25 cellular contexts compared by ENCODE assay signal in genomic region chr14:96415559-96415958, GRCh38. TPM values are rescaled to one million over a fixed set of nuclear protein-coding genes. Genes with fewer than 3 reads are reported as not detected.
DNase-seq lines count a peak whose midpoint lies in the region; ATAC-seq, FAIRE-seq and TF ChIP-seq lines count a peak whose summit lies in the region.
"Had no signal": no experiment of that assay in that cellular context is flagged by ENCODE, and none has a peak within 500 bp of the region (broad histone marks: within the 10 kb centered on the region; RNA-seq: fewer than 3 reads in every experiment).

No MANE protein-coding gene starts in this region.

- CTCF ChIA-PET in HepG2 (lab: Yijun Ruan, JAX; ENCODE audit: low intra/inter-chr PET ratio, low total read pairs), result no interaction called here
- CTCF ChIA-PET in WTC11 (lab: Charles Lee), result no interaction called here
- CTCF ChIA-PET in Caco-2 (lab: Charles Lee), result no interaction called here

- no peak for TF ChIP-seq EP300 in HepG2 (IDR thresholded peaks at IDR 0.05; ENCODE audit: low read depth in 2 of 2, low read length in 2 of 2)
- no peak for TF ChIP-seq EP300 in HepG2 (CRISPR knock-in tag; IDR thresholded peaks at IDR 0.05; ENCODE audit: borderline replicate concordance)

- no peak for ATAC-seq in HepG2
- ATAC-seq in right lobe of liver, result no peak
- ATAC-seq in WTC11, result no peak
- no peak for ATAC-seq in HG03139 (IDR thresholded peaks at IDR 0.05; ENCODE audit: unreplicated experiment)
- ATAC-seq: A549, GM23338, HCT116 had no signal

- no peak overlapping the region for H3K27ac ChIP-seq in HepG2 (ENCODE audit: extremely low read length, insufficient read depth, low read length)
- no peak overlapping the region for H3K27ac ChIP-seq in right lobe of liver
- no peak overlapping the region for H3K27ac ChIP-seq in small intestine (ENCODE audit: low read depth in 1 of 2, low read length in 1 of 2)
- H3K27ac ChIP-seq: 22Rv1; A549; BLaER1 treated with 17β-estradiol and CSF1 and Interleukin-3, amounts not matched to agents 10 nM and 100 nM had no signal

- H3K4me3 ChIP-seq in HepG2 (replicated peaks in 1 of 3; ENCODE audit: insufficient read depth in 1 of 3, low read depth in 2 of 3, low read length in 3 of 3) (no peak overlapping the region), right lobe of liver (no peak overlapping the region), small intestine (ENCODE audit: low read depth in 1 of 2, low read length in 2 of 2) (no peak overlapping the region), Caco-2 (ENCODE audit: low read depth, low read length) (no peak overlapping the region)
- H3K4me3 ChIP-seq: A549; BLaER1 treated with 17β-estradiol and CSF1 and Interleukin-3, amounts not matched to agents 10 nM and 100 nM; GM23338 had no signal

- H3K9me3 Mint-ChIP-seq in WTC11 (no peaks in the 10 kb centered on the region), Caco-2 (ENCODE audit: unreplicated experiment) (no peaks in the 10 kb centered on the region)
- H3K9me3 Mint-ChIP-seq: CD4-positive, alpha-beta T cell; CD8-positive, alpha-beta memory T cell; GM23338; H9 had no signal

- peaks cover 2% of the 10 kb centered on the region for H3K4me1 ChIP-seq in HepG2 (ENCODE audit: insufficient read depth, low read length)
- H3K4me1 ChIP-seq in right lobe of liver, result peaks cover 0 to 14% (median 4%) of the 10 kb centered on the region in 4 donors
- no peaks in the 10 kb centered on the region for H3K4me1 ChIP-seq in small intestine (ENCODE audit: control insufficient read depth in 2 of 2, insufficient read depth in 1 of 2, low read depth in 1 of 2, low read length in 1 of 2)
- no peaks in the 10 kb centered on the region for H3K4me1 ChIP-seq in Caco-2
- H3K4me1 ChIP-seq: A549; BE2C; BLaER1 treated with 17β-estradiol and CSF1 and Interleukin-3, amounts not matched to agents 10 nM and 100 nM had no signal

- H2AFZ ChIP-seq in HepG2 (ENCODE audit: low read length), result no peak overlapping the region
- H2AFZ ChIP-seq: GM23338 had no signal

- no peaks in the 10 kb centered on the region for H3K79me2 ChIP-seq in HepG2 (ENCODE audit: insufficient read depth, low read length)

- POLR2A ChIA-PET in HepG2 (lab: Yijun Ruan, JAX) (no interaction called here), WTC11 (lab: Charles Lee) (no interaction called here), Caco-2 (lab: Charles Lee) (no interaction called here)

- WGBS in HepG2 (ENCODE audit: low lambda C conversion rate), result 86% methylated on average over 2 of the region's 2 CpGs
- WGBS in right lobe of liver (ENCODE audit: insufficient coverage, low coverage, low lambda C conversion rate, missing lambda C conversion rate), result 95% methylated on average over 2 of the region's 2 CpGs
- WGBS in small intestine, 3 donors, result 95 to 100% (median 97%) methylated on average over 2 of the region's 2 CpGs

- TF ChIP-seq RAD21 in HepG2 (CRISPR knock-in tag; IDR thresholded peaks at IDR 0.05), result no peak

- H3K27me3 ChIP-seq in HepG2 (ENCODE audit: control insufficient read depth in 1 of 2, insufficient read depth in 2 of 2, low read length in 2 of 2) (no peaks in the 10 kb centered on the region), right lobe of liver (no peaks in the 10 kb centered on the region), small intestine (ENCODE audit: control insufficient read depth in 2 of 2, insufficient read depth in 2 of 2, low read length in 2 of 2) (no peaks in the 10 kb centered on the region), Caco-2 (replicated peaks; ENCODE audit: control insufficient read depth, insufficient read depth, low read length) (no peaks in the 10 kb centered on the region)
- H3K27me3 ChIP-seq: BE2C; BLaER1 treated with 17β-estradiol and CSF1 and Interleukin-3, amounts not matched to agents 10 nM and 100 nM had no signal

- no peak overlapping the region for H3K4me3 Mint-ChIP-seq in WTC11
- no peak overlapping the region for H3K4me3 Mint-ChIP-seq in Caco-2 (ENCODE audit: unreplicated experiment)
- H3K4me3 Mint-ChIP-seq: CD14-positive monocyte; CD4-positive, alpha-beta T cell; CD8-positive, alpha-beta memory T cell; GM23338; H9 had no signal

- FAIRE-seq in HepG2 (lab: Jason Lieb, UNC), result no peak
- FAIRE-seq in frontal cortex (lab: Jason Lieb, UNC), result peak; percentile 96
- peak; percentile 71 for FAIRE-seq in small intestine (lab: Jason Lieb, UNC)
- FAIRE-seq: A549, GM12892, GM19239 had no signal

- no peaks in the 10 kb centered on the region for H4K20me1 ChIP-seq in HepG2 (ENCODE audit: insufficient read depth, low read length)
- H4K20me1 ChIP-seq: BLaER1 treated with 17β-estradiol and CSF1 and Interleukin-3, amounts not matched to agents 10 nM and 100 nM had no signal

- TF ChIP-seq CTCF in HepG2 (CRISPR knock-in tag; IDR thresholded peaks at IDR 0.05), result no peak
- no peak for TF ChIP-seq CTCF in right lobe of liver (IDR thresholded peaks at IDR 0.05)
- TF ChIP-seq CTCF in WTC11 (IDR thresholded peaks at IDR 0.05), result no peak
- TF ChIP-seq CTCF in Caco-2 (IDR thresholded peaks at IDR 0.05; ENCODE audit: insufficient read depth in 1 of 2, low read depth in 1 of 2, low read length in 1 of 2, severe bottlenecking in 1 of 2, unreplicated experiment in 1 of 2), result no peak

- no peaks in the 10 kb centered on the region for H3K36me3 Mint-ChIP-seq in WTC11
- H3K36me3 Mint-ChIP-seq in Caco-2 (ENCODE audit: insufficient read depth, unreplicated experiment), result no peaks in the 10 kb centered on the region
- H3K36me3 Mint-ChIP-seq: CD14-positive monocyte; CD8-positive, alpha-beta memory T cell had no signal

- no peak for DNase-seq in HepG2 (ENCODE audit: low spot score)
- DNase-seq in right lobe of liver, result no peak
- DNase-seq in WTC11 (ENCODE audit: low spot score), result no peak
- no peak for DNase-seq in frontal cortex (ENCODE audit: low spot score in 2 of 2)
- DNase-seq in small intestine, result no peak
- no peak for DNase-seq in NCI-H2196 (lab: John Stamatoyannopoulos, UW; ENCODE audit: unreplicated experiment)
- no peak for DNase-seq in Caco-2
- DNase-seq: ACHN; AML-193; BE2C; Calu3; CD4-positive, alpha-beta T cell; CD8-positive, alpha-beta memory T cell; DMS53; DMS79 treated with DMSO at 0.1 percent for 48 hours; H9 had no signal

- H3K36me3 ChIP-seq in HepG2 (replicated peaks in 1 of 2; ENCODE audit: control insufficient read depth in 1 of 2, insufficient read depth in 2 of 2, low read length in 2 of 2) (no peaks in the 10 kb centered on the region), right lobe of liver (no peaks in the 10 kb centered on the region), small intestine (ENCODE audit: control insufficient read depth in 2 of 2, insufficient read depth in 2 of 2, low read length in 2 of 2) (no peaks in the 10 kb centered on the region), Caco-2 (ENCODE audit: control insufficient read depth, insufficient read depth, low read length) (no peaks in the 10 kb centered on the region)
- H3K36me3 ChIP-seq: BE2C; BLaER1 treated with 17β-estradiol and CSF1 and Interleukin-3, amounts not matched to agents 10 nM and 100 nM had no signal

- in situ Hi-C loops in HepG2 (cut with HindIII; ENCODE audit: extremely low pct_ligation_motif_present, low pct_unique_long_range_greater_than_20kb), result no loop called here

- H3K27ac Mint-ChIP-seq in WTC11 (no peak overlapping the region), Caco-2 (ENCODE audit: unreplicated experiment) (no peak overlapping the region)
- H3K27ac Mint-ChIP-seq: CD4-positive, alpha-beta T cell; GM23338; H9 had no signal

- no peak overlapping the region for H3K9ac ChIP-seq in HepG2 (ENCODE audit: insufficient read depth, low read depth, low read length)
- H3K9ac ChIP-seq: BLaER1 treated with 17β-estradiol and CSF1 and Interleukin-3, amounts not matched to agents 10 nM and 100 nM had no signal

- TF ChIP-seq POLR2A in HepG2 (IDR thresholded peaks at IDR 0.05; ENCODE audit: insufficient read depth in 1 of 2, low read depth in 2 of 2, low read length in 2 of 2), result no peak
- TF ChIP-seq POLR2A in right lobe of liver (IDR thresholded peaks at IDR 0.05), result no peak

- H3K27me3 Mint-ChIP-seq in WTC11 (ENCODE audit: low read depth), result no peaks in the 10 kb centered on the region
- H3K27me3 Mint-ChIP-seq in Caco-2 (ENCODE audit: insufficient read depth, unreplicated experiment), result no peaks in the 10 kb centered on the region
- H3K27me3 Mint-ChIP-seq: CD4-positive, alpha-beta T cell had no signal

- BruUV-seq in HepG2 (replicated peaks; lab: Mats Ljungman, UMichigan), result no TSS peak
- no TSS peak for BruUV-seq in Caco-2 (replicated peaks; lab: Mats Ljungman, UMichigan)

- H3K4me2 ChIP-seq in HepG2 (ENCODE audit: low read depth, low read length), result no peak overlapping the region
- H3K4me2 ChIP-seq: A549; BLaER1 treated with 17β-estradiol and CSF1 and Interleukin-3, amounts not matched to agents 10 nM and 100 nM; GM23338 had no signal

- H3K4me1 Mint-ChIP-seq in WTC11 (peaks cover 4% of the 10 kb centered on the region; the same call in 1 of the 2 replicates), Caco-2 (ENCODE audit: low read depth, unreplicated experiment) (no peaks in the 10 kb centered on the region)
- H3K4me1 Mint-ChIP-seq: CD14-positive monocyte; CD8-positive, alpha-beta memory T cell had no signal

- intact Hi-C loops in HepG2 (cut with micrococcal nuclease; ENCODE audit: unreplicated experiment), result no loop called here
- intact Hi-C loops in right lobe of liver (cut with DNase I), result no loop called here
- intact Hi-C loops in Caco-2 (cut with micrococcal nuclease; ENCODE audit: unreplicated experiment), result no loop called here

- no peaks in the 10 kb centered on the region for H3K9me3 ChIP-seq in HepG2 (ENCODE audit: low read length)
- no peaks in the 10 kb centered on the region for H3K9me3 ChIP-seq in right lobe of liver
- H3K9me3 ChIP-seq in small intestine (ENCODE audit: control insufficient read depth, low read depth), result no peaks in the 10 kb centered on the region
- no peaks in the 10 kb centered on the region for H3K9me3 ChIP-seq in Caco-2
- H3K9me3 ChIP-seq: A549; BE2C; BLaER1 treated with 17β-estradiol and CSF1 and Interleukin-3, amounts not matched to agents 10 nM and 100 nM had no signal

RNA-seq across cellular contexts. Expression of gene AK7, which starts 23.6 kb away (rescaled TPM):
- total RNA-seq in HepG2 (2016; rRNA removed; fragmentation: Illumina TruSeq; extraction: Trizol), result 0.48 and 0.93 TPM in 2 replicates
- 0.26 TPM in 1 of 2 replicates, not detected in the other for total RNA-seq in HepG2 (2016; cell fraction: cytosol; rRNA removed; fragmentation: Illumina TruSeq; extraction: Trizol; ENCODE audit: low read depth)
- total RNA-seq in HepG2 (2016; cell fraction: insoluble cytoplasmic fraction; rRNA removed; fragmentation: Illumina TruSeq; extraction: Trizol), result 0.56 and 0.77 TPM in 2 replicates
- total RNA-seq in HepG2 (2016; cell fraction: membrane; rRNA removed; fragmentation: Illumina TruSeq; extraction: Trizol), result 0.28 and 0.31 TPM in 2 replicates
- total RNA-seq in HepG2 (2016; cell fraction: nucleus; rRNA removed; fragmentation: Illumina TruSeq; extraction: Trizol), result 0.28 and 0.56 TPM in 2 replicates
- 0.45 and 0.46 TPM in 2 replicates for polyA plus RNA-seq in HepG2 (2011; rRNA removed)
- polyA plus RNA-seq in HepG2 (2011; cell fraction: cytosol; rRNA removed), result 0.28 and 0.43 TPM in 2 replicates
- polyA plus RNA-seq in HepG2 (2011; cell fraction: nucleus; rRNA removed), result 0.23 and 0.26 TPM in 2 replicates
- 0.45 and 0.97 TPM in 2 replicates for polyA plus RNA-seq in HepG2 (2012)
- 0.09 and 0.18 TPM in 2 replicates for polyA plus RNA-seq in HepG2 (2016; cell fraction: cytosol; fragmentation: Illumina TruSeq; extraction: Trizol; ENCODE audit: low read depth)
- 0.78 and 1.4 TPM in 2 replicates for polyA plus RNA-seq in HepG2 (2016; cell fraction: insoluble cytoplasmic fraction; fragmentation: Illumina TruSeq; extraction: Trizol; ENCODE audit: low read depth)
- polyA plus RNA-seq in HepG2 (2016; cell fraction: membrane; fragmentation: Illumina TruSeq; extraction: Trizol; ENCODE audit: low read depth), result 0.22 and 0.45 TPM in 2 replicates
- polyA plus RNA-seq in HepG2 (2016; cell fraction: nucleus; fragmentation: Illumina TruSeq; extraction: Trizol; ENCODE audit: insufficient read depth, low read depth), result 0.39 TPM in 1 of 2 replicates, not detected in the other
- 1.9 and 2.0 TPM in 2 replicates for polyA minus RNA-seq in HepG2 (2011; rRNA and poly(A)+ RNA removed; ENCODE audit: low replicate concordance)
- polyA minus RNA-seq in HepG2 (2011; cell fraction: cytosol; rRNA and poly(A)+ RNA removed), result 0.44 TPM in 1 of 2 replicates, not detected in the other
- 0.25 and 0.64 TPM in 2 replicates for polyA minus RNA-seq in HepG2 (2011; cell fraction: nucleus; rRNA and poly(A)+ RNA removed)
- total RNA-seq in right lobe of liver, result 1 to 10 TPM in 2 of 6 experiments, under 1 TPM in 4; 0.31 to 1.9 (median 0.85) TPM
- total RNA-seq in WTC11 (2021), result 6.4 to 8.4 TPM (median 6.6 TPM) in 3 replicates
- total RNA-seq in frontal cortex, result 1.2 TPM
- polyA plus RNA-seq in small intestine, result 1 to 10 TPM; 1.6 to 3.0 (median 1.8) TPM
- total RNA-seq in Caco-2 (2022), result 0.49 and 0.68 TPM in 2 replicates
- total RNA-seq: CD4-positive, alpha-beta T cell had no signal
- polyA plus RNA-seq: CD8-positive, alpha-beta memory T cell had no signal

RNA-seq across cellular contexts. Expression of gene GSKIP, which starts 52.2 kb away (rescaled TPM):
- 27.3 and 52.3 TPM in 2 replicates for total RNA-seq in HepG2 (2016; rRNA removed; fragmentation: Illumina TruSeq; extraction: Trizol)
- total RNA-seq in HepG2 (2016; cell fraction: cytosol; rRNA removed; fragmentation: Illumina TruSeq; extraction: Trizol; ENCODE audit: low read depth), result 3.7 and 3.9 TPM in 2 replicates
- 28.0 and 52.9 TPM in 2 replicates for total RNA-seq in HepG2 (2016; cell fraction: insoluble cytoplasmic fraction; rRNA removed; fragmentation: Illumina TruSeq; extraction: Trizol)
- 10.2 and 11.8 TPM in 2 replicates for total RNA-seq in HepG2 (2016; cell fraction: membrane; rRNA removed; fragmentation: Illumina TruSeq; extraction: Trizol)
- 10.8 and 11.2 TPM in 2 replicates for total RNA-seq in HepG2 (2016; cell fraction: nucleus; rRNA removed; fragmentation: Illumina TruSeq; extraction: Trizol)
- polyA plus RNA-seq in HepG2 (2011; rRNA removed), result 9.6 and 12.5 TPM in 2 replicates
- 4.6 and 9.0 TPM in 2 replicates for polyA plus RNA-seq in HepG2 (2011; cell fraction: cytosol; rRNA removed)
- 2.5 and 3.9 TPM in 2 replicates for polyA plus RNA-seq in HepG2 (2011; cell fraction: nucleus; rRNA removed)
- polyA plus RNA-seq in HepG2 (2012), result 13.2 and 17.7 TPM in 2 replicates
- 2.5 and 2.7 TPM in 2 replicates for polyA plus RNA-seq in HepG2 (2016; cell fraction: cytosol; fragmentation: Illumina TruSeq; extraction: Trizol; ENCODE audit: low read depth)
- polyA plus RNA-seq in HepG2 (2016; cell fraction: insoluble cytoplasmic fraction; fragmentation: Illumina TruSeq; extraction: Trizol; ENCODE audit: low read depth), result 30.5 and 35.4 TPM in 2 replicates
- 6.1 and 6.2 TPM in 2 replicates for polyA plus RNA-seq in HepG2 (2016; cell fraction: membrane; fragmentation: Illumina TruSeq; extraction: Trizol; ENCODE audit: low read depth)
- polyA plus RNA-seq in HepG2 (2016; cell fraction: nucleus; fragmentation: Illumina TruSeq; extraction: Trizol; ENCODE audit: insufficient read depth, low read depth), result 11.0 and 12.3 TPM in 2 replicates
- 4.3 and 5.5 TPM in 2 replicates for polyA minus RNA-seq in HepG2 (2011; rRNA and poly(A)+ RNA removed; ENCODE audit: low replicate concordance)
- 6.6 and 7.2 TPM in 2 replicates for polyA minus RNA-seq in HepG2 (2011; cell fraction: cytosol; rRNA and poly(A)+ RNA removed)
- 4.8 and 11.6 TPM in 2 replicates for polyA minus RNA-seq in HepG2 (2011; cell fraction: nucleus; rRNA and poly(A)+ RNA removed)
- 10 to 100 TPM in 5 of 6 experiments, 1 to 10 TPM in 1; 7.4 to 25.2 (median 15.5) TPM for total RNA-seq in right lobe of liver
- 41.4 to 43.9 TPM (median 43.0 TPM) in 3 replicates for total RNA-seq in WTC11 (2021)
- 39.1 TPM for total RNA-seq in frontal cortex
- polyA plus RNA-seq in small intestine, result 100 to 1,000 TPM in 2 of 3 donors, 10 to 100 TPM in 1; 76.2 to 215 (median 128) TPM
- total RNA-seq in Caco-2 (2022), result 24.1 and 27.9 TPM in 2 replicates

RNA-seq across cellular contexts. Expression of gene ATG2B, which starts 52.4 kb away (rescaled TPM):
- 7.5 and 11.3 TPM in 2 replicates for total RNA-seq in HepG2 (2016; rRNA removed; fragmentation: Illumina TruSeq; extraction: Trizol)
- 1.4 and 1.7 TPM in 2 replicates for total RNA-seq in HepG2 (2016; cell fraction: cytosol; rRNA removed; fragmentation: Illumina TruSeq; extraction: Trizol; ENCODE audit: low read depth)
- total RNA-seq in HepG2 (2016; cell fraction: insoluble cytoplasmic fraction; rRNA removed; fragmentation: Illumina TruSeq; extraction: Trizol), result 7.7 and 10.8 TPM in 2 replicates
- 1.6 and 1.8 TPM in 2 replicates for total RNA-seq in HepG2 (2016; cell fraction: membrane; rRNA removed; fragmentation: Illumina TruSeq; extraction: Trizol)
- total RNA-seq in HepG2 (2016; cell fraction: nucleus; rRNA removed; fragmentation: Illumina TruSeq; extraction: Trizol), result 11.1 and 15.1 TPM in 2 replicates
- polyA plus RNA-seq in HepG2 (2011; rRNA removed), result 7.2 and 7.4 TPM in 2 replicates
- polyA plus RNA-seq in HepG2 (2011; cell fraction: cytosol; rRNA removed), result 3.2 and 4.5 TPM in 2 replicates
- 17.3 and 18.9 TPM in 2 replicates for polyA plus RNA-seq in HepG2 (2011; cell fraction: nucleus; rRNA removed)
- polyA plus RNA-seq in HepG2 (2012), result 6.2 and 7.8 TPM in 2 replicates
- polyA plus RNA-seq in HepG2 (2016; cell fraction: cytosol; fragmentation: Illumina TruSeq; extraction: Trizol; ENCODE audit: low read depth), result 0.18 and 0.27 TPM in 2 replicates
- polyA plus RNA-seq in HepG2 (2016; cell fraction: insoluble cytoplasmic fraction; fragmentation: Illumina TruSeq; extraction: Trizol; ENCODE audit: low read depth), result 4.4 and 4.9 TPM in 2 replicates
- 0.26 and 0.31 TPM in 2 replicates for polyA plus RNA-seq in HepG2 (2016; cell fraction: membrane; fragmentation: Illumina TruSeq; extraction: Trizol; ENCODE audit: low read depth)
- polyA plus RNA-seq in HepG2 (2016; cell fraction: nucleus; fragmentation: Illumina TruSeq; extraction: Trizol; ENCODE audit: insufficient read depth, low read depth), result 12.3 and 14.0 TPM in 2 replicates
- 8.9 and 18.6 TPM in 2 replicates for polyA minus RNA-seq in HepG2 (2011; rRNA and poly(A)+ RNA removed; ENCODE audit: low replicate concordance)
- 5.2 and 12.1 TPM in 2 replicates for polyA minus RNA-seq in HepG2 (2011; cell fraction: cytosol; rRNA and poly(A)+ RNA removed)
- polyA minus RNA-seq in HepG2 (2011; cell fraction: nucleus; rRNA and poly(A)+ RNA removed), result 60.4 and 61.2 TPM in 2 replicates
- 10 to 100 TPM; 13.9 to 24.4 (median 16.3) TPM for total RNA-seq in right lobe of liver
- 10.0 to 10.3 TPM (median 10.3 TPM) in 3 replicates for total RNA-seq in WTC11 (2021)
- 36.3 TPM for total RNA-seq in frontal cortex
- 1 to 10 TPM; 3.8 to 5.4 (median 4.4) TPM for polyA plus RNA-seq in small intestine
- total RNA-seq in Caco-2 (2022), result 16.6 and 19.4 TPM in 2 replicates
